Comparison of ENCODE assay signal across 22 cellular contexts in the genomic region with DNA sequence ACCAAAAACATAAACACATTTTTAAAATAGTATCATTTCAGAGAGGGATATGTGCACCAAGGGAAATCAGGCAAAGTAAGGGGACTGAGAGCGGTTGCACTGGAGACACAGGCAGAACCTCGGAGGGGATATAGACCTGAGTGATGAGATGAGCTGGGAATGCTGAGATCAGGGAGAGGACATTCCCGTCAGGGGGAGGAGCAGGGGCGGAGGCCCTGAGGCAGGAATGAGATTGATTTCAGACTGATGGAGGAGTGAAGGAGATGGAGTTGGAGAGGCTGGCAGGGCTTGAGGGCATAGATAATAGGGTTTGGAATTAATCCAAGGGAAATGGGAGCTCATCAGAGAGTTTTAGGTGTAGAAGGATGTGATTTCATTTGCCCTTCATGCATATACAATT. TPM values are rescaled to one million over a fixed set of nuclear protein-coding genes. Genes with fewer than 3 reads are reported as not detected.
DNase-seq lines count a peak whose midpoint lies in the region; ATAC-seq, FAIRE-seq and TF ChIP-seq lines count a peak whose summit lies in the region.
"Had no signal": no experiment of that assay in that cellular context is flagged by ENCODE, and none has a peak within 500 bp of the region (broad histone marks: within the 10 kb centered on the region; RNA-seq: fewer than 3 reads in every experiment).

No MANE protein-coding gene starts in this region.

- H3K27ac Mint-ChIP-seq in activated naive CD4-positive, alpha-beta T cell treated with anti-CD3 and anti-CD28 coated beads for 36 hours, result peak overlapping the region; percentile 97
- H3K27ac Mint-ChIP-seq in activated naive CD8-positive, alpha-beta T cell treated with anti-CD3 and anti-CD28 coated beads for 36 hours, result peak overlapping the region; percentile 93
- peak overlapping the region; percentile 1 for H3K27ac Mint-ChIP-seq in stimulated activated naive B cell treated with anti-CD40 and anti-IgM and Interleukin-4, amounts not matched to agents 10 μg/mL and 1 μg/mL and 100 μg/mL, for 72 hours

- no peaks in the 10 kb centered on the region for H3K9me2 ChIP-seq in OCI-LY7 (ENCODE audit: insufficient read depth, low read length)
- H3K9me2 ChIP-seq: SK-N-SH had no signal

- ATAC-seq in stimulated activated naive B cell treated with anti-CD40 and anti-IgM and Interleukin-4, amounts not matched to agents 10 μg/mL and 1 μg/mL and 100 μg/mL, for 72 hours (replicated peaks), result no peak
- ATAC-seq: gastroesophageal sphincter, left lung had no signal

- no TSS peak for BruUV-seq in OCI-LY7 (replicated peaks; lab: Mats Ljungman, UMichigan)

- peaks cover 93% of the 10 kb centered on the region for H3K4me1 Mint-ChIP-seq in activated naive CD4-positive, alpha-beta T cell treated with anti-CD3 and anti-CD28 coated beads for 36 hours (ENCODE audit: low read depth)
- peaks cover 92% of the 10 kb centered on the region for H3K4me1 Mint-ChIP-seq in activated naive CD8-positive, alpha-beta T cell treated with anti-CD3 and anti-CD28 coated beads for 36 hours
- peaks cover 25 to 31% of the 10 kb centered on the region in 2 donors for H3K4me1 Mint-ChIP-seq in stimulated activated naive B cell treated with anti-CD40 and anti-IgM and Interleukin-4, amounts not matched to agents 10 μg/mL and 1 μg/mL and 100 μg/mL, for 72 hours

- intact Hi-C loops in activated naive CD4-positive, alpha-beta T cell treated with anti-CD3 and anti-CD28 coated beads for 36 hours (cut with micrococcal nuclease), result loop anchor here (5.0 kb wide), 3 partner anchors 98 to 988 kb away; a partner anchor contains a TSS
- intact Hi-C loops in OCI-LY7 (cut with micrococcal nuclease; ENCODE audit: unreplicated experiment), result no loop called here

- no peaks in the 10 kb centered on the region for H3K36me3 ChIP-seq in OCI-LY7 (ENCODE audit: insufficient read depth, low read length)
- H3K36me3 ChIP-seq in MG63, result no peaks in the 10 kb centered on the region
- H3K36me3 ChIP-seq: brain microvascular endothelial cell, gastroesophageal sphincter, left lung, right atrium auricular region had no signal

- no peak overlapping the region for H3K27ac ChIP-seq in OCI-LY7 (ENCODE audit: low read depth, low read length, poor library complexity, severe bottlenecking)
- H3K27ac ChIP-seq: brain microvascular endothelial cell, gastroesophageal sphincter, left lung, right atrium auricular region had no signal

- peak overlapping the region; percentile 77 for H3K4me3 Mint-ChIP-seq in activated naive CD4-positive, alpha-beta T cell treated with anti-CD3 and anti-CD28 coated beads for 36 hours
- H3K4me3 Mint-ChIP-seq in activated naive CD8-positive, alpha-beta T cell treated with anti-CD3 and anti-CD28 coated beads for 36 hours, result peak overlapping the region; percentile 75
- no peak overlapping the region for H3K4me3 Mint-ChIP-seq in stimulated activated naive B cell treated with anti-CD40 and anti-IgM and Interleukin-4, amounts not matched to agents 10 μg/mL and 1 μg/mL and 100 μg/mL, for 72 hours

- no peak overlapping the region for H2AFZ ChIP-seq in OCI-LY7 (ENCODE audit: low read length)

- H3K36me3 Mint-ChIP-seq in activated naive CD4-positive, alpha-beta T cell treated with anti-CD3 and anti-CD28 coated beads for 36 hours (ENCODE audit: low read depth), result peaks cover 85% of the 10 kb centered on the region
- peaks cover 68% of the 10 kb centered on the region for H3K36me3 Mint-ChIP-seq in activated naive CD8-positive, alpha-beta T cell treated with anti-CD3 and anti-CD28 coated beads for 36 hours
- peaks cover 3 to 5% of the 10 kb centered on the region in 2 donors for H3K36me3 Mint-ChIP-seq in stimulated activated naive B cell treated with anti-CD40 and anti-IgM and Interleukin-4, amounts not matched to agents 10 μg/mL and 1 μg/mL and 100 μg/mL, for 72 hours

- no peaks in the 10 kb centered on the region for H3K27me3 Mint-ChIP-seq in activated naive CD4-positive, alpha-beta T cell treated with anti-CD3 and anti-CD28 coated beads for 36 hours (ENCODE audit: low read depth)
- H3K27me3 Mint-ChIP-seq in activated naive CD8-positive, alpha-beta T cell treated with anti-CD3 and anti-CD28 coated beads for 36 hours, result no peaks in the 10 kb centered on the region
- no peaks in the 10 kb centered on the region for H3K27me3 Mint-ChIP-seq in stimulated activated naive B cell treated with anti-CD40 and anti-IgM and Interleukin-4, amounts not matched to agents 10 μg/mL and 1 μg/mL and 100 μg/mL, for 72 hours

- H3K4me1 ChIP-seq in OCI-LY7 (ENCODE audit: insufficient read depth, low read length, poor library complexity, severe bottlenecking), result peaks cover 8% of the 10 kb centered on the region
- H3K4me1 ChIP-seq: gastroesophageal sphincter, left lung, right atrium auricular region had no signal

- no peak overlapping the region for H3K4me2 ChIP-seq in OCI-LY7 (ENCODE audit: low read length)
- H3K4me2 ChIP-seq: SK-N-SH had no signal

- no peaks in the 10 kb centered on the region for H3K27me3 ChIP-seq in MG63
- H3K27me3 ChIP-seq: gastroesophageal sphincter, right atrium auricular region had no signal

- DNase-seq in activated naive CD4-positive, alpha-beta T cell treated with anti-CD3 and anti-CD28 coated beads for 36 hours, result no peak
- no peak for DNase-seq in activated naive CD4-positive, alpha-beta T cell treated with anti-CD3 and anti-CD28 coated beads, Interleukin-2, amount 50 U/mL, for 16 hours
- DNase-seq in NCI-H69 (lab: John Stamatoyannopoulos, UW) (peak; percentile 52), GM12891 (ENCODE audit: insufficient read length, low spot score) (no peak), OCI-LY7 (ENCODE audit: low spot score) (no peak), MG63 (no peak)
- no peak for DNase-seq in activated naive CD8-positive, alpha-beta T cell treated with anti-CD3 and anti-CD28 coated beads for 36 hours
- no peak for DNase-seq in stimulated activated naive B cell treated with anti-CD40 and anti-IgM and Interleukin-4, amounts not matched to agents 10 μg/mL and 1 μg/mL and 100 μg/mL, for 72 hours
- DNase-seq: activated gamma-delta T cell treated with Interleukin-2 at 50 U/mL for 16 hours, brain microvascular endothelial cell, dermis blood vessel endothelial cell, IMR-90, left lung, MM.1S, NCI-H1930, NCI-H526, SK-N-SH, substantia nigra had no signal

- no peaks in the 10 kb centered on the region for H3K79me2 ChIP-seq in OCI-LY7 (ENCODE audit: insufficient read depth, low read depth, low read length)

- POLR2A ChIA-PET in OCI-LY7 (lab: Charles Lee), result interaction anchor here (0.6 kb wide), 1 partner anchor 48 kb away, joined by 7 read pairs; no protein-coding TSS in a partner anchor

- FAIRE-seq in GM12891 (lab: Jason Lieb, UNC), result no peak
- FAIRE-seq: G401.6, TTC549 had no signal

- no peaks in the 10 kb centered on the region for H3K9me3 Mint-ChIP-seq in activated naive CD4-positive, alpha-beta T cell treated with anti-CD3 and anti-CD28 coated beads for 36 hours
- no peaks in the 10 kb centered on the region for H3K9me3 Mint-ChIP-seq in activated naive CD8-positive, alpha-beta T cell treated with anti-CD3 and anti-CD28 coated beads for 36 hours
- no peaks in the 10 kb centered on the region for H3K9me3 Mint-ChIP-seq in stimulated activated naive B cell treated with anti-CD40 and anti-IgM and Interleukin-4, amounts not matched to agents 10 μg/mL and 1 μg/mL and 100 μg/mL, for 72 hours

- no peak for TF ChIP-seq POLR2A in GM12891 (IDR thresholded peaks at IDR 0.05; ENCODE audit: low read depth, low read length)

- H4K20me1 ChIP-seq in OCI-LY7 (ENCODE audit: insufficient read depth, low read length), result no peaks in the 10 kb centered on the region

- H3K4me3 ChIP-seq in OCI-LY7 (ENCODE audit: low read depth, low read length, poor library complexity, severe bottlenecking) (no peak overlapping the region), MG63 (no peak overlapping the region)
- H3K4me3 ChIP-seq: gastroesophageal sphincter, left lung, right atrium auricular region had no signal

- TF ChIP-seq CTCF in OCI-LY7 (conservative IDR thresholded peaks at IDR 0.05; ENCODE audit: low read length), result no peak

- H3K9me3 ChIP-seq in OCI-LY7 (ENCODE audit: low read length), result no peaks in the 10 kb centered on the region
- H3K9me3 ChIP-seq in MG63, result no peaks in the 10 kb centered on the region
- H3K9me3 ChIP-seq: gastroesophageal sphincter, left lung, right atrium auricular region, SK-N-SH had no signal

- CTCF ChIA-PET in activated naive CD4-positive, alpha-beta T cell treated with anti-CD3 and anti-CD28 coated beads for 36 hours (lab: Charles Lee), result interaction anchor here (0.7 to 1.0 kb wide), 2 partner anchors 10 to 76 kb away, joined by 3 read pairs; no protein-coding TSS in a partner anchor
- CTCF ChIA-PET in OCI-LY7 (lab: Charles Lee; ENCODE audit: unreplicated experiment), result interaction anchor here (1.1 kb wide), 1 partner anchor 31 kb away, joined by 3 read pairs; no protein-coding TSS in a partner anchor

TF ChIP-seq in GM12891, 5 proteins besides CTCF, POLR2A, EP300 and RAD21:
- TF ChIP-seq POU2F2 (IDR thresholded peaks at IDR 0.05; ENCODE audit: low read depth, low read length) (no peak), POLR2AphosphoS5 (IDR thresholded peaks at IDR 0.05; ENCODE audit: low read depth, low read length) (no peak), PAX5 (IDR thresholded peaks at IDR 0.05; ENCODE audit: insufficient read depth, low read length, severe bottlenecking) (no peak), SPI1 (IDR thresholded peaks at IDR 0.05; ENCODE audit: low read depth, low read length) (no peak), TAF1 (IDR thresholded peaks at IDR 0.05; ENCODE audit: low read depth, low read length) (no peak)
TF ChIP-seq in GM12891: peak in this region for 0.

RNA-seq across cellular contexts. Expression of a gene that starts 13.1 kb away (rescaled TPM):
- total RNA-seq in activated naive CD4-positive, alpha-beta T cell treated with anti-CD3 and anti-CD28 coated beads for 36 hours, result 100 to 1,000 TPM; 227 to 234 TPM
- total RNA-seq in activated naive CD8-positive, alpha-beta T cell treated with anti-CD3 and anti-CD28 coated beads for 36 hours, result 100 to 1,000 TPM; 167 to 169 TPM
- 5.0 TPM for polyA plus RNA-seq in GM12891 (2012; ENCODE audit: low read depth, missing spikeins)
- total RNA-seq in OCI-LY7 (2014; rRNA removed; shearing (Covaris generic)), result not detected in 2 replicates
- total RNA-seq in OCI-LY7 (2022), result not detected in 2 replicates
- not detected in 2 replicates for total RNA-seq in MG63 (2014; rRNA removed; shearing (Covaris generic); ENCODE audit: low replicate concordance)
- total RNA-seq: dermis blood vessel endothelial cell, IMR-90 had no signal
- polyA plus RNA-seq: IMR-90, SK-N-SH had no signal

RNA-seq across cellular contexts. Expression of a gene that starts 32.6 kb away (rescaled TPM):
- 1 to 10 TPM; 5.6 to 5.8 TPM for total RNA-seq in activated naive CD4-positive, alpha-beta T cell treated with anti-CD3 and anti-CD28 coated beads for 36 hours
- 1 to 10 TPM; 6.3 to 6.9 TPM for total RNA-seq in activated naive CD8-positive, alpha-beta T cell treated with anti-CD3 and anti-CD28 coated beads for 36 hours
- 73.0 TPM for polyA plus RNA-seq in GM12891 (2012; ENCODE audit: low read depth, missing spikeins)
- 7.2 and 12.6 TPM in 2 replicates for total RNA-seq in OCI-LY7 (2014; rRNA removed; shearing (Covaris generic))
- 41.4 and 43.9 TPM in 2 replicates for total RNA-seq in OCI-LY7 (2022)
- not detected in 2 replicates for total RNA-seq in MG63 (2014; rRNA removed; shearing (Covaris generic); ENCODE audit: low replicate concordance)
- polyA plus RNA-seq: SK-N-SH had no signal

Comparison
In these comparisons a context has a peak if more than half of its experiments do, and no peak if none do; other contexts are left out.
1. H3K27ac Mint-ChIP-seq: peak in every context shown above with its lines; median percentile 97 in activated naive CD4-positive, alpha-beta T cell treated with anti-CD3 and anti-CD28 coated beads for 36 hours; 93 in activated naive CD8-positive, alpha-beta T cell treated with anti-CD3 and anti-CD28 coated beads for 36 hours; 1 in stimulated activated naive B cell treated with anti-CD40 and anti-IgM and Interleukin-4, amounts not matched to agents 10 μg/mL and 1 μg/mL and 100 μg/mL, for 72 hours.
2. H3K4me3 Mint-ChIP-seq: peak in activated naive CD4-positive, alpha-beta T cell treated with anti-CD3 and anti-CD28 coated beads for 36 hours (single experiment) and activated naive CD8-positive, alpha-beta T cell treated with anti-CD3 and anti-CD28 coated beads for 36 hours (single experiment); none in stimulated activated naive B cell treated with anti-CD40 and anti-IgM and Interleukin-4, amounts not matched to agents 10 μg/mL and 1 μg/mL and 100 μg/mL, for 72 hours (0 of 2).
3. RNA of a gene that starts 13.1 kb away (total RNA-seq): 227 to 234 TPM in activated naive CD4-positive, alpha-beta T cell treated with anti-CD3 and anti-CD28 coated beads for 36 hours and 167 to 169 TPM in activated naive CD8-positive, alpha-beta T cell treated with anti-CD3 and anti-CD28 coated beads for 36 hours; not detected in OCI-LY7 and not detected in MG63; every median in the first group is over 100 times any median in the second.